ENCODE assay signal across 11 cellular contexts in genomic region chr16:66926171-66926570, GRCh38. TPM values are rescaled to one million over a fixed set of nuclear protein-coding genes. Genes with fewer than 3 reads are reported as not detected.
A peak's percentile ranks its signal among the peaks of the same experiment; 100 is the strongest.
DNase-seq lines count a peak whose midpoint lies in the region; ATAC-seq and TF ChIP-seq lines count a peak whose summit lies in the region.
"Had no signal": no experiment of that assay in that cellular context is flagged by ENCODE, and none has a peak within 500 bp of the region (broad histone marks: within the 10 kb centered on the region; RNA-seq: fewer than 3 reads in every experiment).

No MANE protein-coding gene starts in this region.

- H3K9ac ChIP-seq in neural cell (ENCODE audit: low read length) (peak overlapping the region; percentile 13), MM.1S (ENCODE audit: low read length) (no peak overlapping the region)

- no peak for TF ChIP-seq EP300 in gastroesophageal sphincter (IDR thresholded peaks at IDR 0.05)
- TF ChIP-seq EP300 in neural cell (conservative IDR thresholded peaks at IDR 0.05; ENCODE audit: poor library complexity, severe bottlenecking), result no peak

- peaks cover 47% of the 10 kb centered on the region for H3K4me1 ChIP-seq in ACC112 (ENCODE audit: control insufficient read depth, insufficient read depth, low read length, unreplicated experiment)
- H3K4me1 ChIP-seq in gastroesophageal sphincter, result peaks cover under 1 to 76% (median 31%) of the 10 kb centered on the region in 3 donors
- H3K4me1 ChIP-seq in MM.1S (ENCODE audit: low read length), result no peaks in the 10 kb centered on the region

- H3K4me3 ChIP-seq in ACC112 (ENCODE audit: low read depth, low read length) (no peak overlapping the region), gastroesophageal sphincter (peak overlapping the region; percentile 64 to 83), neural cell (ENCODE audit: low read length) (peak overlapping the region; percentile 46), MM.1S (ENCODE audit: low read length) (no peak overlapping the region)

- TF ChIP-seq RAD21 in neural cell (conservative IDR thresholded peaks at IDR 0.05), result no peak

- no peak for TF ChIP-seq POLR2A in gastroesophageal sphincter (IDR thresholded peaks at IDR 0.05)

- peaks cover 14% of the 10 kb centered on the region for H3K27me3 ChIP-seq in ACC112 (ENCODE audit: insufficient read depth, low read length)
- H3K27me3 ChIP-seq in gastroesophageal sphincter, result peaks cover 3% of the 10 kb centered on the region
- peaks cover 35% of the 10 kb centered on the region for H3K27me3 ChIP-seq in neural cell (ENCODE audit: insufficient read depth, low read depth, low read length)
- peaks cover 40% of the 10 kb centered on the region for H3K27me3 ChIP-seq in MM.1S (replicated peaks; ENCODE audit: insufficient read depth, low read length)

- H3K79me2 ChIP-seq in ACC112 (ENCODE audit: control insufficient read depth, insufficient read depth, low read length, unreplicated experiment), result no peaks in the 10 kb centered on the region
- H3K79me2 ChIP-seq in neural cell (replicated peaks; ENCODE audit: insufficient read depth, low read length), result no peaks in the 10 kb centered on the region
- H3K79me2 ChIP-seq in MM.1S (ENCODE audit: low read length), result no peaks in the 10 kb centered on the region

- no peak overlapping the region for H2AFZ ChIP-seq in ACC112 (ENCODE audit: low read length, unreplicated experiment)
- H2AFZ ChIP-seq in neural cell (ENCODE audit: low read depth, low read length), result no peak overlapping the region
- H2AFZ ChIP-seq in MM.1S (ENCODE audit: low read length), result no peak overlapping the region

- no peaks in the 10 kb centered on the region for H3K36me3 ChIP-seq in ACC112 (ENCODE audit: insufficient read depth, low read length)
- H3K36me3 ChIP-seq in gastroesophageal sphincter, result peaks cover 0 to 9% of the 10 kb centered on the region in 2 donors
- no peaks in the 10 kb centered on the region for H3K36me3 ChIP-seq in neural cell (ENCODE audit: insufficient read depth, low read length)
- H3K36me3 ChIP-seq in MM.1S (replicated peaks; ENCODE audit: insufficient read depth, low read length), result no peaks in the 10 kb centered on the region

- 17 to 27% methylated on average over 2 of the region's 3 CpGs for WGBS in gastroesophageal sphincter (ENCODE audit: low coverage in 1 of 2), 2 donors

- ATAC-seq in gastroesophageal sphincter (no peak), HG03457 (IDR thresholded peaks at IDR 0.05; ENCODE audit: unreplicated experiment) (no peak), GM18502 (IDR thresholded peaks at IDR 0.05; ENCODE audit: poor library complexity, unreplicated experiment) (no peak)
- ATAC-seq: activated T-cell treated with anti-CD3 and anti-CD28 coated beads, Interleukin-2, amount 50 U/mL, for 4 hours had no signal

- TF ChIP-seq CTCF in gastroesophageal sphincter (IDR thresholded peaks at IDR 0.05) (no peak), neural cell (IDR thresholded peaks at IDR 0.05; ENCODE audit: poor library complexity, severe bottlenecking) (no peak), MM.1S (IDR thresholded peaks at IDR 0.05; ENCODE audit: low read length) (no peak)

- DNase-seq in NCI-H226, result peak; percentile 48
- no peak for DNase-seq in NCI-H1105 (lab: John Stamatoyannopoulos, UW)
- DNase-seq in MM.1S, result no peak
- DNase-seq: activated T-cell treated with anti-CD3 and anti-CD28 coated beads, Interleukin-2, amount 50 U/mL, for 4 hours had no signal

- peak overlapping the region; percentile 66; the same call in 1 of the 2 replicates for H3K27ac ChIP-seq in ACC112 (ENCODE audit: low read depth, low read length)
- H3K27ac ChIP-seq in gastroesophageal sphincter, result peak overlapping the region; percentile 87 to 96 (median 93)
- no peak overlapping the region for H3K27ac ChIP-seq in neural cell (ENCODE audit: low read length)
- H3K27ac ChIP-seq in MM.1S (ENCODE audit: low read length), result no peak overlapping the region
- H3K27ac ChIP-seq: C4-2B had no signal

- H3K9me2 ChIP-seq in neural cell (ENCODE audit: insufficient read depth, low read length) (no peaks in the 10 kb centered on the region), MM.1S (replicated peaks; ENCODE audit: insufficient read depth, low read length) (no peaks in the 10 kb centered on the region)

- H3F3A ChIP-seq in neural cell (ENCODE audit: insufficient read depth, low read length, poor library complexity, severe bottlenecking) (no peaks in the 10 kb centered on the region), MM.1S (ENCODE audit: insufficient read depth, low read length) (no peaks in the 10 kb centered on the region; the same call in 1 of the 2 replicates)

- H4K20me1 ChIP-seq in neural cell (ENCODE audit: insufficient read depth) (no peaks in the 10 kb centered on the region), MM.1S (ENCODE audit: insufficient read depth, low read length) (no peaks in the 10 kb centered on the region)

- H3K4me2 ChIP-seq in neural cell (ENCODE audit: low read length) (no peak overlapping the region), MM.1S (ENCODE audit: low read depth, low read length) (no peak overlapping the region)

- no peaks in the 10 kb centered on the region for H3K9me3 ChIP-seq in gastroesophageal sphincter
- no peaks in the 10 kb centered on the region for H3K9me3 ChIP-seq in neural cell (ENCODE audit: low read length)
- no peaks in the 10 kb centered on the region for H3K9me3 ChIP-seq in MM.1S (replicated peaks; ENCODE audit: insufficient read depth, low read length)

TF ChIP-seq in neural cell, 6 proteins besides CTCF, POLR2A, EP300 and RAD21:
- no peak for TF ChIP-seq SMC3 (conservative IDR thresholded peaks at IDR 0.05; ENCODE audit: poor library complexity)
- TF ChIP-seq EZH2 (IDR thresholded peaks at IDR 0.05; ENCODE audit: borderline replicate concordance, insufficient read depth, low read length, poor library complexity, severe bottlenecking), result no peak
- no peak for TF ChIP-seq MXI1 (conservative IDR thresholded peaks at IDR 0.05; ENCODE audit: poor library complexity, severe bottlenecking)
- no peak for TF ChIP-seq TAF1 (IDR thresholded peaks at IDR 0.05; ENCODE audit: low read depth)

RNA-seq across cellular contexts. Expression of gene RRAD, which starts 0.8 kb away (rescaled TPM):
- total RNA-seq in gastroesophageal sphincter, result 100 to 1,000 TPM in 1 of 4 donors, 10 to 100 TPM in 3; 33.4 to 103 (median 50.8) TPM
- polyA plus RNA-seq in neural cell, result 1.0 TPM in 2 replicates
- 0.46 and 0.49 TPM in 2 replicates for polyA minus RNA-seq in neural cell

RNA-seq across cellular contexts. Expression of gene CDH16, which starts 7.5 kb away (rescaled TPM):
- not detected for total RNA-seq in gastroesophageal sphincter
- not detected in 2 replicates for polyA plus RNA-seq in neural cell
- not detected in 2 replicates for polyA minus RNA-seq in neural cell
- total RNA-seq: activated T-cell treated with anti-CD3 and anti-CD28 coated beads, Interleukin-2, amount 50 U/mL, for 4 hours; lung microvascular endothelial cell had no signal

RNA-seq across cellular contexts. Expression of gene CIAO2B, which starts 8.0 kb away (rescaled TPM):
- 10 to 100 TPM; 54.3 to 88.9 (median 79.5) TPM for total RNA-seq in gastroesophageal sphincter
- 323 and 339 TPM in 2 replicates for polyA plus RNA-seq in neural cell
- 85.8 and 91.8 TPM in 2 replicates for polyA minus RNA-seq in neural cell

RNA-seq across cellular contexts. Expression of gene CES2, which starts 9.1 kb away (rescaled TPM):
- total RNA-seq in gastroesophageal sphincter, result 10 to 100 TPM; 25.9 to 32.6 (median 26.3) TPM
- 22.9 and 31.4 TPM in 2 replicates for polyA plus RNA-seq in neural cell
- 39.6 and 40.2 TPM in 2 replicates for polyA minus RNA-seq in neural cell

RNA-seq across cellular contexts. Expression of gene CES3, which starts 34.9 kb away (rescaled TPM):
- total RNA-seq in gastroesophageal sphincter, result under 1 TPM in 3 of 4 donors, not detected in 1; 0.13 to 0.49 (median 0.39) TPM
- 1.8 and 3.7 TPM in 2 replicates for polyA plus RNA-seq in neural cell
- polyA minus RNA-seq in neural cell, result 0.97 and 1.7 TPM in 2 replicates
- total RNA-seq: lung microvascular endothelial cell had no signal

Comparison
In these comparisons a context has a peak if more than half of its experiments do, and no peak if none do; other contexts are left out.
1. H3K27ac ChIP-seq: peak in ACC112 (single experiment) and gastroesophageal sphincter (4 of 4); none in neural cell (single experiment) and MM.1S (single experiment).
2. H3K4me3 ChIP-seq: peak in gastroesophageal sphincter (2 of 2) and neural cell (single experiment); none in ACC112 (single experiment) and MM.1S (single experiment).